In genomic region chr13:33763021-33763420, GRCh38 we compare ENCODE assay signal across 20 cellular contexts. TPM values are rescaled to one million over a fixed set of nuclear protein-coding genes. Genes with fewer than 3 reads are reported as not detected.
DNase-seq lines count a peak whose midpoint lies in the region; ATAC-seq and TF ChIP-seq lines count a peak whose summit lies in the region.
"Had no signal": no experiment of that assay in that cellular context is flagged by ENCODE, and none has a peak within 500 bp of the region (broad histone marks: within the 10 kb centered on the region; RNA-seq: fewer than 3 reads in every experiment).

No MANE protein-coding gene starts in this region.

- no peak overlapping the region for H3K4me3 Mint-ChIP-seq in activated T-helper 17 cell treated with anti-CD3 and anti-CD28 coated beads, Interleukin-2, amount 50 U/mL, for 72 hours
- H3K4me3 Mint-ChIP-seq in activated naive CD8-positive, alpha-beta T cell treated with anti-CD3 and anti-CD28 coated beads for 36 hours, result no peak overlapping the region
- H3K4me3 Mint-ChIP-seq: GM23338 had no signal

- peak; percentile 56 for DNase-seq in fibroblast of mammary gland (ENCODE audit: low read depth)
- DNase-seq in pons (ENCODE audit: low spot score), result no peak
- DNase-seq in anterior cingulate cortex (lab: John Stamatoyannopoulos, UW), result no peak
- DNase-seq in activated naive CD8-positive, alpha-beta T cell treated with anti-CD3 and anti-CD28 coated beads for 36 hours, result no peak
- DNase-seq: AML-193, DMS79 treated with DMSO at 0.1 percent for 48 hours, KBM-7, NCI-H1417, NCI-H187, NCI-H2107, NCI-H510A treated with DMSO at 0.1 percent for 48 hours, NCI-H82, PC-9, SIG-M5 had no signal

- ATAC-seq in HG02610 (IDR thresholded peaks at IDR 0.05; ENCODE audit: unreplicated experiment), result peak; percentile 55
- ATAC-seq in activated T-helper 17 cell treated with anti-CD3 and anti-CD28 coated beads, Interleukin-2, amount 50 U/mL, for 72 hours (replicated peaks), result peak; percentile 29
- no peak for ATAC-seq in HG03175 (IDR thresholded peaks at IDR 0.05; ENCODE audit: unreplicated experiment)
- ATAC-seq: GM23338, HCT116, HepG2 had no signal

- H3K4me3 ChIP-seq in fibroblast of mammary gland (ENCODE audit: control insufficient read depth, low read depth, low read length), result no peak overlapping the region
- H3K4me3 ChIP-seq: GM23338, PC-9 had no signal

- no peak overlapping the region for H3K27ac Mint-ChIP-seq in activated T-helper 17 cell treated with anti-CD3 and anti-CD28 coated beads, Interleukin-2, amount 50 U/mL, for 72 hours
- no peak overlapping the region for H3K27ac Mint-ChIP-seq in activated naive CD8-positive, alpha-beta T cell treated with anti-CD3 and anti-CD28 coated beads for 36 hours
- H3K27ac Mint-ChIP-seq: GM23338 had no signal

- H3K27me3 Mint-ChIP-seq in activated T-helper 17 cell treated with anti-CD3 and anti-CD28 coated beads, Interleukin-2, amount 50 U/mL, for 72 hours, result peaks cover 9% of the 10 kb centered on the region
- peaks cover 4% of the 10 kb centered on the region for H3K27me3 Mint-ChIP-seq in activated naive CD8-positive, alpha-beta T cell treated with anti-CD3 and anti-CD28 coated beads for 36 hours

- no peaks in the 10 kb centered on the region for H3K9me3 Mint-ChIP-seq in activated T-helper 17 cell treated with anti-CD3 and anti-CD28 coated beads, Interleukin-2, amount 50 U/mL, for 72 hours
- no peaks in the 10 kb centered on the region for H3K9me3 Mint-ChIP-seq in activated naive CD8-positive, alpha-beta T cell treated with anti-CD3 and anti-CD28 coated beads for 36 hours

- H3K4me1 Mint-ChIP-seq in activated T-helper 17 cell treated with anti-CD3 and anti-CD28 coated beads, Interleukin-2, amount 50 U/mL, for 72 hours, result no peaks in the 10 kb centered on the region
- no peaks in the 10 kb centered on the region for H3K4me1 Mint-ChIP-seq in activated naive CD8-positive, alpha-beta T cell treated with anti-CD3 and anti-CD28 coated beads for 36 hours
- H3K4me1 Mint-ChIP-seq: GM23338 had no signal

- no peaks in the 10 kb centered on the region for H3K36me3 Mint-ChIP-seq in activated T-helper 17 cell treated with anti-CD3 and anti-CD28 coated beads, Interleukin-2, amount 50 U/mL, for 72 hours (ENCODE audit: low read depth)
- H3K36me3 Mint-ChIP-seq in activated naive CD8-positive, alpha-beta T cell treated with anti-CD3 and anti-CD28 coated beads for 36 hours, result no peaks in the 10 kb centered on the region

- TF ChIP-seq CTCF in fibroblast of mammary gland (conservative IDR thresholded peaks at IDR 0.05; ENCODE audit: control insufficient read depth, insufficient read depth, low read depth, low read length), result no peak

RNA-seq across cellular contexts. Expression of gene RFC3, which starts 54.9 kb away (rescaled TPM):
- 10 to 100 TPM; 46.8 to 55.0 TPM for total RNA-seq in activated T-helper 17 cell treated with anti-CD3 and anti-CD28 coated beads, Interleukin-2, amount 50 U/mL, for 72 hours
- 10 to 100 TPM; 77.5 to 78.5 TPM for total RNA-seq in activated naive CD8-positive, alpha-beta T cell treated with anti-CD3 and anti-CD28 coated beads for 36 hours
